13 cellular contexts compared by ENCODE assay signal in genomic region chr17:78344666-78345065, GRCh38. TPM values are rescaled to one million over a fixed set of nuclear protein-coding genes. Genes with fewer than 3 reads are reported as not detected.
DNase-seq lines count a peak whose midpoint lies in the region; ATAC-seq, FAIRE-seq and TF ChIP-seq lines count a peak whose summit lies in the region.
"Had no signal": no experiment of that assay in that cellular context is flagged by ENCODE, and none has a peak within 500 bp of the region (broad histone marks: within the 10 kb centered on the region; RNA-seq: fewer than 3 reads in every experiment).

No MANE protein-coding gene starts in this region.

- H3K4me1 ChIP-seq in mammary epithelial cell (ENCODE audit: insufficient read depth, low read length) (peaks cover 37% of the 10 kb centered on the region), lower lobe of right lung (peaks cover 72% of the 10 kb centered on the region)

- no peak overlapping the region for H2AFZ ChIP-seq in mammary epithelial cell (ENCODE audit: low read depth, low read length)

- TF ChIP-seq CTCF in MCF 10A (IDR thresholded peaks at IDR 0.05; ENCODE audit: unreplicated experiment) (no peak), mammary epithelial cell (conservative IDR thresholded peaks at IDR 0.05 in 1 of 2, IDR thresholded peaks at IDR 0.05 in 1 of 2; ENCODE audit: extremely low read depth in 1 of 2, insufficient read depth in 1 of 2, low read depth in 1 of 2, low read length in 2 of 2) (no peak), lower lobe of right lung (IDR thresholded peaks at IDR 0.05) (no peak)

- POLR2A ChIA-PET in MCF 10A (lab: Yijun Ruan, JAX) (interaction anchor here (1.1 kb wide), 1 partner anchor 10 kb away, joined by 4 read pairs; no protein-coding TSS in a partner anchor), T-cell (lab: Charles Lee) (interaction anchor here (0.5 to 1.7 kb wide), 4 partner anchors 12 to 83 kb away, joined by 4 to 11 read pairs (median 4); no protein-coding TSS in a partner anchor)

- intact Hi-C loops in MCF 10A (cut with micrococcal nuclease) (no loop called here), mammary epithelial cell (cut with micrococcal nuclease) (no loop called here), lower lobe of right lung (cut with DNase I) (no loop called here)

- H3K27me3 ChIP-seq in mammary epithelial cell (ENCODE audit: insufficient read depth, low read length) (no peaks in the 10 kb centered on the region), lower lobe of right lung (ENCODE audit: low read depth) (no peaks in the 10 kb centered on the region)

- ATAC-seq in T-cell (replicated peaks in 1 of 4) (no peak), lower lobe of right lung (no peak), GM21390 (IDR thresholded peaks at IDR 0.05; ENCODE audit: unreplicated experiment) (no peak), HG03432 (IDR thresholded peaks at IDR 0.05; ENCODE audit: unreplicated experiment) (no peak)

- no peak overlapping the region for H3K4me2 ChIP-seq in mammary epithelial cell (ENCODE audit: insufficient read depth, low read depth, low read length)

- in situ Hi-C loops in mammary epithelial cell (cut with MboI; ENCODE audit: low sequenced_read_pairs in 2 of 2) = no loop called here

- H3K27me3 Mint-ChIP-seq in MCF 10A (ENCODE audit: insufficient read depth, unreplicated experiment) (no peaks in the 10 kb centered on the region), T-cell (no peaks in the 10 kb centered on the region)

- H3K9me3 ChIP-seq in mammary epithelial cell (replicated peaks; ENCODE audit: insufficient read depth, low read length) (no peaks in the 10 kb centered on the region), lower lobe of right lung (no peaks in the 10 kb centered on the region)

- H3K36me3 ChIP-seq in mammary epithelial cell (ENCODE audit: insufficient read depth, low read length) (no peaks in the 10 kb centered on the region), lower lobe of right lung (no peaks in the 10 kb centered on the region)

- CTCF ChIA-PET in MCF 10A (lab: Yijun Ruan, JAX) = no interaction called here
- CTCF ChIA-PET in mammary epithelial cell (lab: Charles Lee; ENCODE audit: low non-redundant PET) = no interaction called here
- CTCF ChIA-PET in T-cell (lab: Charles Lee) = interaction anchor here in 1 of 2 donors (1.2 to 1.5 kb wide), 2 partner anchors 12 to 16 kb away, joined by 7 to 10 read pairs; no protein-coding TSS in a partner anchor

- H3K4me3 ChIP-seq in mammary epithelial cell (replicated peaks in 1 of 3; ENCODE audit: insufficient read depth in 1 of 3, low read depth in 2 of 3, low read length in 3 of 3) = no peak overlapping the region
- H3K4me3 ChIP-seq in lower lobe of right lung = no peak overlapping the region

- H3K27ac ChIP-seq in mammary epithelial cell (ENCODE audit: insufficient read depth, low read depth, low read length) (no peak overlapping the region), lower lobe of right lung (peak overlapping the region; percentile 22)

- H3K79me2 ChIP-seq in mammary epithelial cell (ENCODE audit: insufficient read depth, low read length) = no peaks in the 10 kb centered on the region

- H3K36me3 Mint-ChIP-seq in MCF 10A (ENCODE audit: insufficient read depth, unreplicated experiment) (peaks cover 7% of the 10 kb centered on the region), T-cell (no peaks in the 10 kb centered on the region)

- peak overlapping the region; percentile 84 for H3K27ac Mint-ChIP-seq in MCF 10A (ENCODE audit: low read depth, unreplicated experiment)
- peak overlapping the region; percentile 87 to 91 for H3K27ac Mint-ChIP-seq in T-cell

- H3K9ac ChIP-seq in mammary epithelial cell (ENCODE audit: insufficient read depth, low read length) = no peak overlapping the region

- no peaks in the 10 kb centered on the region for H4K20me1 ChIP-seq in mammary epithelial cell (ENCODE audit: insufficient read depth, low read length)

- dilution Hi-C loops in mammary epithelial cell (cut with HindIII; ENCODE audit: low sequenced_read_pairs) = no loop called here

- DNase-seq in MCF 10A (ENCODE audit: unreplicated experiment) (no peak), mammary epithelial cell (no peak), T-cell (no peak), lower lobe of right lung (no peak), urothelium cell line (ENCODE audit: low spot score) (no peak), NCI-H2196 treated with DMSO at 0.1 percent for 48 hours (lab: John Stamatoyannopoulos, UW; ENCODE audit: unreplicated experiment) (no peak)
- DNase-seq: activated T-cell treated with anti-CD3 and anti-CD28 coated beads, Interleukin-2, amount 50 U/mL, for 48 hours; NCI-H1436; occipital lobe; SHP77 treated with DMSO at 0.1 percent for 48 hours had no signal

- H3K4me3 Mint-ChIP-seq in MCF 10A (ENCODE audit: unreplicated experiment) = no peak overlapping the region
- H3K4me3 Mint-ChIP-seq in T-cell = peak overlapping the region in 1 of 3 donors; percentile 68

- 90% methylated on average over 9 of the region's 10 CpGs for WGBS in mammary epithelial cell (ENCODE audit: low coverage, missing lambda C conversion rate)

- H3K9me3 Mint-ChIP-seq in MCF 10A (ENCODE audit: unreplicated experiment) (no peaks in the 10 kb centered on the region), T-cell (no peaks in the 10 kb centered on the region)

- H3K4me1 Mint-ChIP-seq in MCF 10A (ENCODE audit: insufficient read depth, unreplicated experiment) (peaks cover 26% of the 10 kb centered on the region), T-cell (peaks cover 78 to 81% (median 79%) of the 10 kb centered on the region in 3 donors)

- FAIRE-seq in urothelium cell line (lab: Jason Lieb, UNC) = peak; percentile 32
- FAIRE-seq: colon had no signal

- BruUV-seq in MCF 10A (replicated peaks; lab: Mats Ljungman, UMichigan) = no TSS peak
- BruUV-seq in mammary epithelial cell (replicated peaks; lab: Mats Ljungman, UMichigan) = no TSS peak

RNA-seq across cellular contexts. Expression of gene SOCS3, which starts 15.2 kb away (rescaled TPM):
- 2.5 and 4.8 TPM in 2 replicates for total RNA-seq in MCF 10A (2022)
- 10 to 100 TPM in 1 of 2 donors, 1 to 10 TPM in 1; 4.3 to 24.7 TPM for total RNA-seq in mammary epithelial cell
- polyA plus RNA-seq in mammary epithelial cell = 3.5 TPM
- 1.8 TPM for polyA minus RNA-seq in mammary epithelial cell
- 100 to 1,000 TPM in 2 of 5 donors, 10 to 100 TPM in 3; 14.2 to 248 (median 19.9) TPM for total RNA-seq in T-cell
- total RNA-seq in lower lobe of right lung = 69.5 TPM

RNA-seq across cellular contexts. Expression of gene PGS1, which starts 33.8 kb away (rescaled TPM):
- total RNA-seq in MCF 10A (2022) (25.7 and 31.8 TPM in 2 replicates), mammary epithelial cell (10 to 100 TPM; 29.1 to 31.5 TPM), T-cell (10 to 100 TPM; 60.5 to 87.2 (median 78.9) TPM), lower lobe of right lung (90.9 TPM)
- 19.8 TPM for polyA plus RNA-seq in mammary epithelial cell
- 29.9 TPM for polyA minus RNA-seq in mammary epithelial cell
